In the genomic region with DNA sequence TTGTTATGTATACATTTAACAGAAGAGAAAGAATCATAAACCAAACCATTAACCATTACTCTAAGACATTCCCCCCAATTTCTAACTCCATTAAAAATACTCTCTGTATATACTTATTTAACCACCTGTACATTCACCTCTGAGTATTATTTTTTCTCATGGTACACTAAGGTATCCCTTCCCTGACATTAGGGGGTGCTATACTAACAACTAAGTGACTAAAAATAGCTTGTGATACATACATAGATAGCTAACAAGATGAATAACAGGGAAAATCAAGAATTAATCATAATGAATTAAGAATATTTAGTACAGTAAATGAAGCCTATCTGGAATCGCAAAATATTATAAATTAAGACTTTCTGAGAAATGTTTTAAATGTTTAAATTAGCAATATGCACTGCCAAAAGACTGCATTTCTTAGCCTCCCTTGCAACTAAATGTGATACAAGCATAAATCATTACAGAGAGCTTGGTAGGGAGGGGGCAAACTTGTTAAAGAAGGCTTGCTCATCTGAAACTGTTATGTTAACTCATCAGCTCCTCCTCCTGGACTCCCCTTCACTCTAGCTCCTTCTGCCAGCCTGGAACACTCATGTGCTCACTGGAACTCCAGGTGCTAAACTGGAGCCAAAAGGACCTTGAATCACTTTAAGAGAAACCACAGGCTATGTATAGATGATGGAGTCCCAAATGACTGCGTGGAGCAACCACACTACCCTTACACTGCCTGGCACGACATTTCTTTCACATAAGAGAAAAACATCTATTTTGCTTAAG, we compare ENCODE assay signal across 1 cellular context.
TF ChIP-seq lines count a peak whose summit lies in the region.

No MANE protein-coding gene starts in this region.

TF ChIP-seq in WTC11, 78 proteins besides CTCF, POLR2A, EP300 and RAD21 (continued from another document):
- TF ChIP-seq, protein P1, sequence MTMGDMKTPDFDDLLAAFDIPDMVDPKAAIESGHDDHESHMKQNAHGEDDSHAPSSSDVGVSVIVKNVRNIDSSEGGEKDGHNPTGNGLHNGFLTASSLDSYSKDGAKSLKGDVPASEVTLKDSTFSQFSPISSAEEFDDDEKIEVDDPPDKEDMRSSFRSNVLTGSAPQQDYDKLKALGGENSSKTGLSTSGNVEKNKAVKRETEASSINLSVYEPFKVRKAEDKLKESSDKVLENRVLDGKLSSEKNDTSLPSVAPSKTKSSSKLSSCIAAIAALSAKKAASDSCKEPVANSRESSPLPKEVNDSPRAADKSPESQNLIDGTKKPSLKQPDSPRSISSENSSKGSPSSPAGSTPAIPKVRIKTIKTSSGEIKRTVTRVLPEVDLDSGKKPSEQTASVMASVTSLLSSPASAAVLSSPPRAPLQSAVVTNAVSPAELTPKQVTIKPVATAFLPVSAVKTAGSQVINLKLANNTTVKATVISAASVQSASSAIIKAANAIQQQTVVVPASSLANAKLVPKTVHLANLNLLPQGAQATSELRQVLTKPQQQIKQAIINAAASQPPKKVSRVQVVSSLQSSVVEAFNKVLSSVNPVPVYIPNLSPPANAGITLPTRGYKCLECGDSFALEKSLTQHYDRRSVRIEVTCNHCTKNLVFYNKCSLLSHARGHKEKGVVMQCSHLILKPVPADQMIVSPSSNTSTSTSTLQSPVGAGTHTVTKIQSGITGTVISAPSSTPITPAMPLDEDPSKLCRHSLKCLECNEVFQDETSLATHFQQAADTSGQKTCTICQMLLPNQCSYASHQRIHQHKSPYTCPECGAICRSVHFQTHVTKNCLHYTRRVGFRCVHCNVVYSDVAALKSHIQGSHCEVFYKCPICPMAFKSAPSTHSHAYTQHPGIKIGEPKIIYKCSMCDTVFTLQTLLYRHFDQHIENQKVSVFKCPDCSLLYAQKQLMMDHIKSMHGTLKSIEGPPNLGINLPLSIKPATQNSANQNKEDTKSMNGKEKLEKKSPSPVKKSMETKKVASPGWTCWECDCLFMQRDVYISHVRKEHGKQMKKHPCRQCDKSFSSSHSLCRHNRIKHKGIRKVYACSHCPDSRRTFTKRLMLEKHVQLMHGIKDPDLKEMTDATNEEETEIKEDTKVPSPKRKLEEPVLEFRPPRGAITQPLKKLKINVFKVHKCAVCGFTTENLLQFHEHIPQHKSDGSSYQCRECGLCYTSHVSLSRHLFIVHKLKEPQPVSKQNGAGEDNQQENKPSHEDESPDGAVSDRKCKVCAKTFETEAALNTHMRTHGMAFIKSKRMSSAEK (CRISPR knock-in tag; IDR thresholded peaks at IDR 0.05; ENCODE audit: borderline replicate concordance), result no peak
- TF ChIP-seq CREM (CRISPR knock-in tag; IDR thresholded peaks at IDR 0.05), result no peak
- TF ChIP-seq, protein P2, sequence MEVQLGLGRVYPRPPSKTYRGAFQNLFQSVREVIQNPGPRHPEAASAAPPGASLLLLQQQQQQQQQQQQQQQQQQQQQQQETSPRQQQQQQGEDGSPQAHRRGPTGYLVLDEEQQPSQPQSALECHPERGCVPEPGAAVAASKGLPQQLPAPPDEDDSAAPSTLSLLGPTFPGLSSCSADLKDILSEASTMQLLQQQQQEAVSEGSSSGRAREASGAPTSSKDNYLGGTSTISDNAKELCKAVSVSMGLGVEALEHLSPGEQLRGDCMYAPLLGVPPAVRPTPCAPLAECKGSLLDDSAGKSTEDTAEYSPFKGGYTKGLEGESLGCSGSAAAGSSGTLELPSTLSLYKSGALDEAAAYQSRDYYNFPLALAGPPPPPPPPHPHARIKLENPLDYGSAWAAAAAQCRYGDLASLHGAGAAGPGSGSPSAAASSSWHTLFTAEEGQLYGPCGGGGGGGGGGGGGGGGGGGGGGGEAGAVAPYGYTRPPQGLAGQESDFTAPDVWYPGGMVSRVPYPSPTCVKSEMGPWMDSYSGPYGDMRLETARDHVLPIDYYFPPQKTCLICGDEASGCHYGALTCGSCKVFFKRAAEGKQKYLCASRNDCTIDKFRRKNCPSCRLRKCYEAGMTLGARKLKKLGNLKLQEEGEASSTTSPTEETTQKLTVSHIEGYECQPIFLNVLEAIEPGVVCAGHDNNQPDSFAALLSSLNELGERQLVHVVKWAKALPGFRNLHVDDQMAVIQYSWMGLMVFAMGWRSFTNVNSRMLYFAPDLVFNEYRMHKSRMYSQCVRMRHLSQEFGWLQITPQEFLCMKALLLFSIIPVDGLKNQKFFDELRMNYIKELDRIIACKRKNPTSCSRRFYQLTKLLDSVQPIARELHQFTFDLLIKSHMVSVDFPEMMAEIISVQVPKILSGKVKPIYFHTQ (CRISPR knock-in tag; IDR thresholded peaks at IDR 0.05), result no peak
- TF ChIP-seq OVOL2 (CRISPR knock-in tag; IDR thresholded peaks at IDR 0.05; ENCODE audit: borderline replicate concordance), result no peak
- no peak for TF ChIP-seq NFATC4 (CRISPR knock-in tag; IDR thresholded peaks at IDR 0.05)
